ENCODE assay signal across 8 cellular contexts in genomic region chr1:153647375-153647714, GRCh38. TPM values are rescaled to one million over a fixed set of nuclear protein-coding genes. Genes with fewer than 3 reads are reported as not detected.
DNase-seq lines count a peak whose midpoint lies in the region; ATAC-seq and TF ChIP-seq lines count a peak whose summit lies in the region.
"Had no signal": no experiment of that assay in that cellular context is flagged by ENCODE, and none has a peak within 500 bp of the region (broad histone marks: within the 10 kb centered on the region; RNA-seq: fewer than 3 reads in every experiment).

No MANE protein-coding gene starts in this region.

- no peaks in the 10 kb centered on the region for H3K9me3 Mint-ChIP-seq in activated naive CD4-positive, alpha-beta T cell treated with anti-CD3 and anti-CD28 coated beads for 36 hours
- H3K9me3 Mint-ChIP-seq in glutamatergic neuron (ENCODE audit: unreplicated experiment), result peaks cover 11% of the 10 kb centered on the region

- intact Hi-C loops in activated naive CD4-positive, alpha-beta T cell treated with anti-CD3 and anti-CD28 coated beads for 36 hours (cut with micrococcal nuclease), result no loop called here

- CTCF ChIA-PET in activated naive CD4-positive, alpha-beta T cell treated with anti-CD3 and anti-CD28 coated beads for 36 hours (lab: Charles Lee), result no interaction called here

- H3K27ac ChIP-seq in substantia nigra (ENCODE audit: low read depth, low read length, poor library complexity, severe bottlenecking), result peak overlapping the region; percentile 52

- TF ChIP-seq CTCF in glutamatergic neuron (IDR thresholded peaks at IDR 0.05; ENCODE audit: partially characterized antibody, unreplicated experiment), result no peak

- no peak overlapping the region for H3K4me3 Mint-ChIP-seq in activated naive CD4-positive, alpha-beta T cell treated with anti-CD3 and anti-CD28 coated beads for 36 hours
- peak overlapping the region; percentile 42 for H3K4me3 Mint-ChIP-seq in glutamatergic neuron (ENCODE audit: unreplicated experiment)

- ATAC-seq in HG03457 (IDR thresholded peaks at IDR 0.05; ENCODE audit: unreplicated experiment), result no peak

- peak overlapping the region; percentile 35 for H3K27ac Mint-ChIP-seq in activated naive CD4-positive, alpha-beta T cell treated with anti-CD3 and anti-CD28 coated beads for 36 hours
- peak overlapping the region; percentile 72 for H3K27ac Mint-ChIP-seq in glutamatergic neuron (ENCODE audit: unreplicated experiment)

- peaks cover 58% of the 10 kb centered on the region for H3K4me1 Mint-ChIP-seq in activated naive CD4-positive, alpha-beta T cell treated with anti-CD3 and anti-CD28 coated beads for 36 hours (ENCODE audit: low read depth)
- peaks cover 2% of the 10 kb centered on the region for H3K4me1 Mint-ChIP-seq in glutamatergic neuron (ENCODE audit: low read depth, unreplicated experiment)

- H3K36me3 Mint-ChIP-seq in activated naive CD4-positive, alpha-beta T cell treated with anti-CD3 and anti-CD28 coated beads for 36 hours (ENCODE audit: low read depth), result peaks cover 44% of the 10 kb centered on the region
- peaks cover 4% of the 10 kb centered on the region for H3K36me3 Mint-ChIP-seq in glutamatergic neuron (ENCODE audit: unreplicated experiment)

- H3K27me3 Mint-ChIP-seq in activated naive CD4-positive, alpha-beta T cell treated with anti-CD3 and anti-CD28 coated beads for 36 hours (ENCODE audit: low read depth), result no peaks in the 10 kb centered on the region
- peaks cover 9% of the 10 kb centered on the region for H3K27me3 Mint-ChIP-seq in glutamatergic neuron (ENCODE audit: unreplicated experiment)

- DNase-seq in activated naive CD4-positive, alpha-beta T cell treated with anti-CD3 and anti-CD28 coated beads for 36 hours, result no peak
- DNase-seq in activated naive CD4-positive, alpha-beta T cell treated with anti-CD3 and anti-CD28 coated beads, Interleukin-2, amount 50 U/mL, for 16 hours, result no peak
- DNase-seq in glutamatergic neuron (no peak), substantia nigra (lab: John Stamatoyannopoulos, UW) (no peak)
- no peak for DNase-seq in stimulated activated CD4-positive, alpha-beta T cell treated with anti-CD3 and anti-CD28 coated beads, Interleukin-2, amount 100 ng/mL, for 48 hours
- DNase-seq: hippocampal formation, RPMI8226 had no signal

RNA-seq across cellular contexts. Expression of gene SNAPIN, which starts 11.2 kb away (rescaled TPM):
- 10 to 100 TPM; 24.4 to 26.2 TPM for total RNA-seq in activated naive CD4-positive, alpha-beta T cell treated with anti-CD3 and anti-CD28 coated beads for 36 hours
- 30.8 TPM for total RNA-seq in glutamatergic neuron (ENCODE audit: unreplicated experiment)

RNA-seq across cellular contexts. Expression of gene CHTOP, which starts 13.5 kb away (rescaled TPM):
- total RNA-seq in activated naive CD4-positive, alpha-beta T cell treated with anti-CD3 and anti-CD28 coated beads for 36 hours, result 10 to 100 TPM; 88.2 to 91.3 TPM
- total RNA-seq in glutamatergic neuron (ENCODE audit: unreplicated experiment), result 84.7 TPM

RNA-seq across cellular contexts. Expression of gene S100A1, which starts 19.1 kb away (rescaled TPM):
- total RNA-seq in activated naive CD4-positive, alpha-beta T cell treated with anti-CD3 and anti-CD28 coated beads for 36 hours, result not detected
- 35.4 TPM for total RNA-seq in glutamatergic neuron (ENCODE audit: unreplicated experiment)

RNA-seq across cellular contexts. Expression of gene S100A13, which starts 20.0 kb away (rescaled TPM):
- total RNA-seq in activated naive CD4-positive, alpha-beta T cell treated with anti-CD3 and anti-CD28 coated beads for 36 hours, result 1 to 10 TPM; 6.6 to 7.0 TPM
- total RNA-seq in glutamatergic neuron (ENCODE audit: unreplicated experiment), result 92.8 TPM

RNA-seq across cellular contexts. Expression of gene ILF2, which starts 23.4 kb away (rescaled TPM):
- total RNA-seq in activated naive CD4-positive, alpha-beta T cell treated with anti-CD3 and anti-CD28 coated beads for 36 hours, result 100 to 1,000 TPM; 346 to 357 TPM
- total RNA-seq in glutamatergic neuron (ENCODE audit: unreplicated experiment), result 221 TPM

Comparison
In these comparisons a context has a peak if more than half of its experiments do, and no peak if none do; other contexts are left out.
1. RNA of gene S100A1, which starts 19.1 kb away (total RNA-seq): 35.4 TPM in glutamatergic neuron (single experiment); not detected in activated naive CD4-positive, alpha-beta T cell treated with anti-CD3 and anti-CD28 coated beads for 36 hours; every median in the first group is over 10 times any median in the second.